26 cellular contexts compared by ENCODE assay signal in the genomic region with DNA sequence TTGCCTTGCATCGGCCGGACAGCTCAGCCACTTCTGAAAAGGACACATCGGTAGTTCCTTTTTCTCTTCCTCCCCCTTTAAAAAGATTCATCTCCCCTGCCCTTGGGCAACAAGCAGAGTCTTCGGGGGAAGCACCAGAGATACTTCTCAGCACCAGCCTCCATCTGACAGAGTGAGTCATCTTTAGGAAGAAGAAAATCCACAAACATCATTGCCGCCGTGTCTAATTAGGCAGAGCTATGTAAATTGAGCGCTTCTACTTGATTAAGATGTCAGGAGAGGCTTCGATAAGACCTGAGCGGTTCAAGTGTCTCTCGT.
"Had no signal": no experiment of that assay in that cellular context is flagged by ENCODE, and none has a peak within 500 bp of the region (broad histone marks: within the 10 kb centered on the region; RNA-seq: fewer than 3 reads in every experiment).

No MANE protein-coding gene starts in this region.

- H3K4me1 ChIP-seq: left lung, neural progenitor cell, pancreas, prostate gland, suprapubic skin, tibial artery, upper lobe of right lung had no signal

- ATAC-seq: left colon; left lung; natural killer cell; pancreas; right cardiac atrium; sciatic nerve; stimulated activated effector memory CD8-positive, alpha-beta T cell treated with anti-CD3 and anti-CD28 coated beads, Interleukin-12 subunit alpha, Interleukin-12 subunit beta, amount 100 ng/mL, for 72 hours; upper lobe of right lung had no signal

- H3K9ac ChIP-seq: neural progenitor cell had no signal

- H3K36me3 ChIP-seq: left lung, neural progenitor cell, pancreas, prostate gland, suprapubic skin, thoracic aorta, tibial artery, upper lobe of right lung had no signal

- H2AFZ ChIP-seq: neural progenitor cell had no signal

- H3K4me3 ChIP-seq: left lung, lung, neural progenitor cell, pancreas, prostate gland, skin epidermis, suprapubic skin, thoracic aorta, tibial artery, upper lobe of right lung had no signal

- H3K4me2 ChIP-seq: neural progenitor cell had no signal

- H3K9me3 ChIP-seq: left lung, pancreas, prostate gland, suprapubic skin, thoracic aorta, tibial artery, upper lobe of right lung had no signal

- DNase-seq: hypothalamus; immature natural killer cell; kidney; left colon; mesendoderm; naive B cell; natural killer cell; nephron progenitor cell; retina; stimulated activated CD4-positive, alpha-beta T cell treated with anti-CD3 and anti-CD28 coated beads, Interleukin-12 subunit alpha, Interleukin-12 subunit beta, amount 100 ng/mL, for 4 hours; stimulated activated CD4-positive, alpha-beta T cell treated with anti-CD3 and anti-CD28 coated beads, Interleukin-4, amount 100 ng/mL, for 24 hours; stimulated activated naive CD4-positive, alpha-beta T cell; tibial artery; trophoblast cell; upper lobe of right lung had no signal

- H3K27me3 ChIP-seq: neural progenitor cell, pancreas, upper lobe of right lung had no signal

- H3K27ac ChIP-seq: left lung, neural progenitor cell, pancreas, prostate gland, skin epidermis, suprapubic skin, thoracic aorta, tibial artery, upper lobe of right lung had no signal
